In the genomic region with DNA sequence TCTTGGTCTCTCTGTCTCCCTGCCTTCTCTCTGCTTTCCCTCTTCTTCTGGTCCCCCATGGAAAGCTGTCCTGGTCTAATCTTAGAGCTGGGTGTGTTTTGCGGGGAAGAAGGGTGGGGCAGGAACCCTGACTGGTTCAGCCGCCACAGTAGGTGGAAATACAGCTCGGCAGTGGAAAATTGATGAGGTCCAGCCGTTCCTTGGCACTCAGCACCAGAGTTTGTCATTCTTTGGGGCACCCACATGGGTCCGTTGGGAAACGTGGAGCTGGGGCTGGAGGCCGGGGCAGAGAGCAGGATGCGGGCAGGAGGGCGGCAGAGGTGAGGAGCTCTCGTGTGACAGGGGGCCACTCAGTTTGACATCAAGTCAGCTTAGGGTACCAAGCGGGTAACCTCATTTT, we compare ENCODE assay signal across 13 cellular contexts.
DNase-seq lines count a peak whose midpoint lies in the region; ATAC-seq, FAIRE-seq and TF ChIP-seq lines count a peak whose summit lies in the region.
"Had no signal": no experiment of that assay in that cellular context is flagged by ENCODE, and none has a peak within 500 bp of the region (broad histone marks: within the 10 kb centered on the region; RNA-seq: fewer than 3 reads in every experiment).

No MANE protein-coding gene starts in this region.

- H2BK12ac ChIP-seq in H1 (ENCODE audit: low read depth, low read length): no peak overlapping the region

- TF ChIP-seq RAD21 in H1 (IDR thresholded peaks at IDR 0.05 in 1 of 2, conservative IDR thresholded peaks at IDR 0.05 in 1 of 2; ENCODE audit: low read depth in 2 of 2, low read length in 2 of 2): no peak

- no peak for ATAC-seq in activated CD8-positive, alpha-beta memory T cell treated with anti-CD3 and anti-CD28 coated beads, Interleukin-2, amount 10 ng/mL, durations not matched to agents 7 days and 5 days
- no peak for ATAC-seq in HG02571 (IDR thresholded peaks at IDR 0.05; ENCODE audit: unreplicated experiment)
- ATAC-seq: GM12878, T-cell had no signal

- no peak overlapping the region for H4K8ac ChIP-seq in H1 (ENCODE audit: extremely low read depth, insufficient read depth, low read length)

- no peaks in the 10 kb centered on the region for H3K27me3 Mint-ChIP-seq in activated CD8-positive, alpha-beta memory T cell treated with anti-CD3 and anti-CD28 coated beads, Interleukin-2, amount 10 ng/mL, durations not matched to agents 7 days and 5 days
- H3K27me3 Mint-ChIP-seq: T-cell had no signal

- H4K5ac ChIP-seq in H1 (ENCODE audit: insufficient read length, low read depth, low read length): no peak overlapping the region

- peak overlapping the region; percentile 99 for H3K4me3 Mint-ChIP-seq in activated CD8-positive, alpha-beta memory T cell treated with anti-CD3 and anti-CD28 coated beads, Interleukin-2, amount 10 ng/mL, durations not matched to agents 7 days and 5 days

- no peak overlapping the region for H2AK5ac ChIP-seq in H1 (ENCODE audit: low read depth, low read length)

- H4K20me1 ChIP-seq in H1 (replicated peaks in 1 of 2; ENCODE audit: control insufficient read depth in 1 of 2, insufficient read depth in 2 of 2, low read length in 2 of 2): peaks cover 0 to 6% of the 10 kb centered on the region in 2 experiments

- H3K36me3 Mint-ChIP-seq in activated CD8-positive, alpha-beta memory T cell treated with anti-CD3 and anti-CD28 coated beads, Interleukin-2, amount 10 ng/mL, durations not matched to agents 7 days and 5 days: peaks cover 17% of the 10 kb centered on the region

- POLR2A ChIA-PET in RWPE1 (lab: Yijun Ruan, JAX; ENCODE audit: low non-redundant PET): no interaction called here
- POLR2A ChIA-PET in H1 (lab: Charles Lee; ENCODE audit: partially characterized antibody): interaction anchor here (1.2 kb wide), 1 partner anchor 12 kb away, joined by 3 read pairs; no protein-coding TSS in a partner anchor

- H3K36me3 ChIP-seq in H1 (ENCODE audit: control insufficient read depth in 2 of 4, insufficient read depth in 4 of 4, low read length in 3 of 4): no peaks in the 10 kb centered on the region
- no peaks in the 10 kb centered on the region for H3K36me3 ChIP-seq in skeletal muscle tissue (ENCODE audit: control insufficient read depth in 3 of 3, insufficient read depth in 3 of 3, low read length in 3 of 3)

- no peak for TF ChIP-seq POLR2A in H1 (IDR thresholded peaks at IDR 0.05; ENCODE audit: control extremely low read depth in 1 of 2, low read depth in 2 of 2, low read length in 2 of 2)

- H3K4me2 ChIP-seq in H1 (ENCODE audit: insufficient read depth in 1 of 2, low read depth in 2 of 2, low read length in 2 of 2): peak overlapping the region; percentile 69 to 86

- H3K9me3 ChIP-seq in H1 (ENCODE audit: insufficient read depth in 2 of 2, low read depth in 1 of 2, low read length in 1 of 2): no peaks in the 10 kb centered on the region
- no peaks in the 10 kb centered on the region for H3K9me3 ChIP-seq in skeletal muscle tissue (ENCODE audit: control insufficient read depth in 3 of 3, low read length in 3 of 3)

- no peak overlapping the region for H2BK20ac ChIP-seq in H1 (ENCODE audit: low read length)

- no peak overlapping the region for H3K56ac ChIP-seq in H1 (replicated peaks; ENCODE audit: insufficient read length, low read depth, low read length)

- TF ChIP-seq EP300 in H1 (IDR thresholded peaks at IDR 0.05; ENCODE audit: borderline replicate concordance in 1 of 2, low read depth in 2 of 2, low read length in 2 of 2): no peak

- H3K23ac ChIP-seq in H1 (ENCODE audit: insufficient read length): no peak overlapping the region

- no peak overlapping the region for H3K14ac ChIP-seq in H1 (ENCODE audit: insufficient read length)

- H3K4me3 ChIP-seq in H1 (ENCODE audit: extremely low read depth in 1 of 4, insufficient read depth in 2 of 4, low read depth in 3 of 4, low read length in 4 of 4) (peak overlapping the region; percentile 59 to 77 (median 69); a peak in 7 of 8 replicates), skeletal muscle tissue (ENCODE audit: low read length in 3 of 3) (peak overlapping the region in 2 of 3 donors; percentile 24 to 71)
- H3K4me3 ChIP-seq: GM12878 had no signal

- H2BK15ac ChIP-seq in H1 (ENCODE audit: low read length): no peak overlapping the region

- H4K91ac ChIP-seq in H1 (replicated peaks; ENCODE audit: insufficient read length, low read length): no peak overlapping the region

- no peak overlapping the region for H2AFZ ChIP-seq in H1 (ENCODE audit: low read length)

- peaks cover 47% of the 10 kb centered on the region for H3K4me1 Mint-ChIP-seq in activated CD8-positive, alpha-beta memory T cell treated with anti-CD3 and anti-CD28 coated beads, Interleukin-2, amount 10 ng/mL, durations not matched to agents 7 days and 5 days

- H3K9ac ChIP-seq in H1 (replicated peaks in 1 of 4; ENCODE audit: extremely low read depth in 1 of 4, low read depth in 3 of 4, low read length in 3 of 4): no peak overlapping the region
- peak overlapping the region in 1 of 3 donors; percentile 3 for H3K9ac ChIP-seq in skeletal muscle tissue (ENCODE audit: low read depth in 1 of 3, low read length in 3 of 3)

- peaks cover 0 to 11% (median 3%) of the 10 kb centered on the region in 4 experiments; a peak in 4 of 7 replicates for H3K4me1 ChIP-seq in H1 (replicated peaks in 1 of 4; ENCODE audit: control insufficient read depth in 3 of 4, insufficient read depth in 4 of 4, low read length in 3 of 4)
- no peaks in the 10 kb centered on the region for H3K4me1 ChIP-seq in skeletal muscle tissue (ENCODE audit: control insufficient read depth in 3 of 3, insufficient read depth in 3 of 3, low read length in 3 of 3)

- H3K27ac Mint-ChIP-seq in activated CD8-positive, alpha-beta memory T cell treated with anti-CD3 and anti-CD28 coated beads, Interleukin-2, amount 10 ng/mL, durations not matched to agents 7 days and 5 days: peak overlapping the region; percentile 90

- no peak overlapping the region for H3K18ac ChIP-seq in H1 (ENCODE audit: extremely low read depth, low read length)

- DNase-seq in activated CD8-positive, alpha-beta memory T cell treated with anti-CD3 and anti-CD28 coated beads, Interleukin-2, amount 10 ng/mL, durations not matched to agents 7 days and 5 days: peak; percentile 46
- DNase-seq in activated CD8-positive, alpha-beta memory T cell treated with anti-CD3 and anti-CD28 coated beads for 24 hours: no peak
- DNase-seq in RWPE1 (ENCODE audit: low spot score): no peak
- DNase-seq in H1 (ENCODE audit: low read depth in 1 of 2, low spot score in 2 of 2): no peak
- DNase-seq in DMS114 treated with DMSO at 0.1 percent for 48 hours (lab: John Stamatoyannopoulos, UW; ENCODE audit: unreplicated experiment): no peak
- DNase-seq in H4 (ENCODE audit: low spot score): no peak
- DNase-seq: activated T-cell treated with anti-CD3 and anti-CD28 coated beads, Interleukin-2, amount 50 U/mL, for 48 hours; KG1; NCI-H524 treated with DMSO at 0.1 percent for 48 hours had no signal

- H3K27ac ChIP-seq in RWPE1: peak overlapping the region; percentile 88
- H3K27ac ChIP-seq in H1 (ENCODE audit: low read depth, low read length): no peak overlapping the region
- H3K27ac ChIP-seq in skeletal muscle tissue (ENCODE audit: low read depth, low read length): no peak overlapping the region

- 68% methylated on average over 5 of the region's 11 CpGs; no CpG with 5 or more reads in 1 of the 2 experiments for WGBS in H1 (ENCODE audit: extremely low coverage in 1 of 2, insufficient coverage in 1 of 2, insufficient read length in 1 of 2, insufficient replicate concordance in 2 of 2, low coverage in 1 of 2, low lambda C conversion rate in 2 of 2, missing lambda C conversion rate in 1 of 2), 2 experiments

- no peaks in the 10 kb centered on the region for H3K9me3 Mint-ChIP-seq in activated CD8-positive, alpha-beta memory T cell treated with anti-CD3 and anti-CD28 coated beads, Interleukin-2, amount 10 ng/mL, durations not matched to agents 7 days and 5 days (ENCODE audit: low read depth)
- H3K9me3 Mint-ChIP-seq: T-cell had no signal

- no peak overlapping the region for H2BK120ac ChIP-seq in H1 (replicated peaks; ENCODE audit: low read depth, low read length)

- no peak overlapping the region for H3K4ac ChIP-seq in H1 (replicated peaks; ENCODE audit: insufficient read length, low read depth, low read length)

- no peaks in the 10 kb centered on the region for H3K27me3 ChIP-seq in H1 (replicated peaks in 1 of 4; ENCODE audit: control insufficient read depth in 3 of 4, extremely low read depth in 1 of 4, insufficient read depth in 3 of 4, low read length in 3 of 4)
- H3K27me3 ChIP-seq in skeletal muscle tissue (ENCODE audit: control insufficient read depth in 3 of 3, insufficient read depth in 3 of 3, low read length in 3 of 3): no peaks in the 10 kb centered on the region

- no peak for FAIRE-seq in H1 (lab: Jason Lieb, UNC)
- FAIRE-seq: GM12878 had no signal

- CTCF ChIA-PET in activated CD8-positive, alpha-beta memory T cell treated with anti-CD3 and anti-CD28 coated beads, Interleukin-2, amount 10 ng/mL, durations not matched to agents 7 days and 5 days (lab: Charles Lee): interaction anchor here (1.5 kb wide), 1 partner anchor 14 kb away, joined by 7 read pairs; no protein-coding TSS in a partner anchor
- CTCF ChIA-PET in RWPE1 (lab: Yijun Ruan, JAX): no interaction called here
- CTCF ChIA-PET in H1 (lab: Charles Lee; ENCODE audit: partially characterized antibody): no interaction called here

- no peaks in the 10 kb centered on the region for H3K79me1 ChIP-seq in H1 (ENCODE audit: low read depth, low read length)

- TF ChIP-seq CTCF in RWPE1 (conservative IDR thresholded peaks at IDR 0.05; ENCODE audit: low read depth) (no peak), H1 (IDR thresholded peaks at IDR 0.05; ENCODE audit: control extremely low read depth in 1 of 3, insufficient read depth in 1 of 3, low read depth in 1 of 3, low read length in 3 of 3) (no peak)

- peaks cover 14 to 57% of the 10 kb centered on the region in 2 experiments for H3K79me2 ChIP-seq in H1 (ENCODE audit: control insufficient read depth in 1 of 2, insufficient read depth in 2 of 2, low read length in 2 of 2)

- peaks cover 4% of the 10 kb centered on the region; the same call in 1 of the 2 replicates for H3K23me2 ChIP-seq in H1 (ENCODE audit: low read depth, low read length)

- no peak overlapping the region for H2BK5ac ChIP-seq in H1 (ENCODE audit: low read depth, low read length)

TF ChIP-seq in H1, 55 proteins besides CTCF, POLR2A, EP300 and RAD21 (continues in another document):
- TF ChIP-seq POLR2AphosphoS5 (IDR thresholded peaks at IDR 0.05; ENCODE audit: low read depth, low read length): no peak
- no peak for TF ChIP-seq CBX8 (IDR thresholded peaks at IDR 0.05; ENCODE audit: borderline replicate concordance, low read depth, low read length)
- no peak for TF ChIP-seq CHD2 (IDR thresholded peaks at IDR 0.05; ENCODE audit: low read length)
- TF ChIP-seq, protein P1, sequence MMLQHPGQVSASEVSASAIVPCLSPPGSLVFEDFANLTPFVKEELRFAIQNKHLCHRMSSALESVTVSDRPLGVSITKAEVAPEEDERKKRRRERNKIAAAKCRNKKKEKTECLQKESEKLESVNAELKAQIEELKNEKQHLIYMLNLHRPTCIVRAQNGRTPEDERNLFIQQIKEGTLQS (IDR thresholded peaks at IDR 0.05; ENCODE audit: insufficient read depth, low read depth, low read length): no peak
- TF ChIP-seq TCF12 (IDR thresholded peaks at IDR 0.05; ENCODE audit: low read depth, low read length): no peak
- TF ChIP-seq CBX5 (IDR thresholded peaks at IDR 0.05; ENCODE audit: low read depth, low read length): no peak
